ENCODE assay signal across 20 cellular contexts in the genomic region with DNA sequence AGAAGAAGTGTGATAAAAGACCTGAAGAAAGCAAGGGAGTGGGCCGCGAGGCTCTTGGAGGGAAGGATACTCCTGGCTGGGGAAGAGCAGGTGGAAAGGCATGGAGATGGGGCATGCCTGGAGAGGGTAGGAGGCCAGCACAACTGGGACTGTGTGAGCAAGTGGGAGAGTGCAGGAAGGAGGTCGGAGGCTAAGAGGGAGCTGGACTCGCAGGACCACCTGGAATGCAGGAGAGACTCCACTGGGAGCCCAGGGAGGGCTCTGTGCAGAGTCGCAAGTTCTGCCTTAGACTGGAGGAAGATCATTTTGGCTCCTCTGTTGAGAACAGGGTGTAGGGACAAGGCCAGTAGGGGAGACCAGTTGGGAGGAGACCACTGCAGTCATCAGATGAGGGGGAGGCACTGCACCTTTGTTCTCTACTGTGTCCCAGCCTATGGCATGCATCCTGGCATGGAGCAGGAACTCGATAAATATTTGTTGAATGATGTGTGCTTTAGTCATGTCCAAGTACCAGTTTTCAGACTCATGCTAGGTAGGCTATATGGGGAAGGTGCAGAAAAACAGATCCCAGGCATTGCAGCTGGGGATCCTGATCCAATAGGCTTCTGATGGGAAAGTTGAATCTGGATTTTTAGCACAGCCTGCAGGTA. TPM values are rescaled to one million over a fixed set of nuclear protein-coding genes. Genes with fewer than 3 reads are reported as not detected.
A peak's percentile ranks its signal among the peaks of the same experiment; 100 is the strongest.
DNase-seq lines count a peak whose midpoint lies in the region; ATAC-seq and TF ChIP-seq lines count a peak whose summit lies in the region.
"Had no signal": no experiment of that assay in that cellular context is flagged by ENCODE, and none has a peak within 500 bp of the region (broad histone marks: within the 10 kb centered on the region; RNA-seq: fewer than 3 reads in every experiment).

No MANE protein-coding gene starts in this region.

- BruUV-seq in mammary epithelial cell (replicated peaks; lab: Mats Ljungman, UMichigan), result no TSS peak

- H3K4me3 ChIP-seq in mammary epithelial cell (replicated peaks in 1 of 3; ENCODE audit: insufficient read depth in 1 of 3, low read depth in 2 of 3, low read length in 3 of 3), result no peak overlapping the region
- H3K4me3 ChIP-seq: cardiac muscle cell, smooth muscle cell, upper lobe of left lung had no signal

- intact Hi-C loops in mammary epithelial cell (cut with micrococcal nuclease), result no loop called here

- H3K36me3 ChIP-seq in mammary epithelial cell (ENCODE audit: insufficient read depth, low read length), result no peaks in the 10 kb centered on the region
- H3K36me3 ChIP-seq: cardiac muscle cell had no signal

- peak overlapping the region; percentile 6 for H3K4me2 ChIP-seq in mammary epithelial cell (ENCODE audit: insufficient read depth, low read depth, low read length)
- H3K4me2 ChIP-seq: smooth muscle cell had no signal

- CTCF ChIA-PET in mammary epithelial cell (lab: Charles Lee; ENCODE audit: low non-redundant PET), result no interaction called here

- no peaks in the 10 kb centered on the region for H3K9me3 ChIP-seq in mammary epithelial cell (replicated peaks; ENCODE audit: insufficient read depth, low read length)
- H3K9me3 ChIP-seq: upper lobe of left lung had no signal

- no peak overlapping the region for H3K27ac ChIP-seq in mammary epithelial cell (ENCODE audit: insufficient read depth, low read depth, low read length)
- H3K27ac ChIP-seq: cardiac muscle cell, upper lobe of left lung had no signal

- no peak for TF ChIP-seq CTCF in mammary epithelial cell (conservative IDR thresholded peaks at IDR 0.05 in 1 of 2, IDR thresholded peaks at IDR 0.05 in 1 of 2; ENCODE audit: extremely low read depth in 1 of 2, insufficient read depth in 1 of 2, low read depth in 1 of 2, low read length in 2 of 2)

- dilution Hi-C loops in mammary epithelial cell (cut with HindIII; ENCODE audit: low sequenced_read_pairs), result loop anchor here (5.0 kb wide), 1 partner anchor 59 kb away; no protein-coding TSS in a partner anchor

- 84% methylated on average over 6 of the region's 6 CpGs for WGBS in mammary epithelial cell (ENCODE audit: low coverage, missing lambda C conversion rate)

- no peaks in the 10 kb centered on the region for H3K27me3 ChIP-seq in mammary epithelial cell (ENCODE audit: insufficient read depth, low read length)
- H3K27me3 ChIP-seq: cardiac muscle cell, upper lobe of left lung had no signal

- ATAC-seq in HG02840 (IDR thresholded peaks at IDR 0.05; ENCODE audit: low FRiP score, unreplicated experiment), result no peak
- ATAC-seq: stimulated activated naive B cell treated with anti-CD40 and anti-IgM and Interleukin-4, amounts not matched to agents 10 μg/mL and 1 μg/mL and 100 μg/mL, for 72 hours had no signal

- in situ Hi-C loops in mammary epithelial cell (cut with MboI; ENCODE audit: low sequenced_read_pairs in 2 of 2), result loop anchor here in 1 of 2 donors (5.0 kb wide), 1 partner anchor 64 kb away; no protein-coding TSS in a partner anchor

- H3K9ac ChIP-seq in mammary epithelial cell (ENCODE audit: insufficient read depth, low read length), result no peak overlapping the region

- H4K20me1 ChIP-seq in mammary epithelial cell (ENCODE audit: insufficient read depth, low read length), result no peaks in the 10 kb centered on the region

- no peak overlapping the region for H2AFZ ChIP-seq in mammary epithelial cell (ENCODE audit: low read depth, low read length)

- no peaks in the 10 kb centered on the region for H3K79me2 ChIP-seq in mammary epithelial cell (ENCODE audit: insufficient read depth, low read length)

- peak; percentile 6 for DNase-seq in D341Med (ENCODE audit: low spot score)
- DNase-seq in LHCN-M2 (ENCODE audit: low read depth), result peak; percentile 37
- peak; percentile 60 for DNase-seq in mammary epithelial cell
- peak; percentile 71 for DNase-seq in mesenteric fat pad (ENCODE audit: low spot score)
- DNase-seq in SHP77 treated with DMSO at 0.1 percent for 48 hours (lab: John Stamatoyannopoulos, UW), result no peak
- DNase-seq in activated gamma-delta T cell (lab: John Stamatoyannopoulos, UW), result no peak
- no peak for DNase-seq in cerebellar cortex (ENCODE audit: low spot score)
- DNase-seq: activated CD4-positive, alpha-beta T cell treated with anti-CD3 and anti-CD28 coated beads for 1 hour; activated CD8-positive, alpha-beta memory T cell treated with anti-CD3 and anti-CD28 coated beads, Interleukin-2, amount 50 U/mL, for 48 hours; activated naive CD4-positive, alpha-beta T cell treated with anti-CD3 and anti-CD28 coated beads, Interleukin-2, amount 10 ng/mL, durations not matched to agents 7 days and 5 days; immature natural killer cell; Karpas-422; NCI-H187; NCI-H510A treated with DMSO at 0.1 percent for 48 hours; stimulated activated naive B cell treated with anti-CD40 and anti-IgM and Interleukin-4, amounts not matched to agents 10 μg/mL and 1 μg/mL and 100 μg/mL, for 72 hours; T-helper 1 cell had no signal

- peaks cover 21% of the 10 kb centered on the region for H3K4me1 ChIP-seq in mammary epithelial cell (ENCODE audit: insufficient read depth, low read length)

RNA-seq across cellular contexts. Expression of gene FAM107A, which starts 13.7 kb away (rescaled TPM):
- total RNA-seq in LHCN-M2 (2014; rRNA removed) (not detected in 2 replicates), mammary epithelial cell (under 1 TPM in 1 of 2 donors, not detected in 1; under 0.01 TPM), mesenteric fat pad (39.2 TPM)
- 0.02 TPM for polyA plus RNA-seq in LHCN-M2 (2012)
- not detected for polyA plus RNA-seq in mammary epithelial cell
- polyA minus RNA-seq in mammary epithelial cell, result not detected
- total RNA-seq: cardiac muscle cell, smooth muscle cell had no signal
- polyA plus RNA-seq: cardiac muscle cell, immature natural killer cell, smooth muscle cell had no signal

RNA-seq across cellular contexts. Expression of gene ACOX2, which starts 26.5 kb away (rescaled TPM):
- total RNA-seq in LHCN-M2 (2014; rRNA removed) (2.4 and 2.7 TPM in 2 replicates), mammary epithelial cell (1 to 10 TPM in 1 of 2 donors, not detected in 1; 1.0 TPM), mesenteric fat pad (18.8 TPM)
- polyA plus RNA-seq in LHCN-M2 (2012), result 0.50 TPM
- polyA plus RNA-seq in mammary epithelial cell, result 0.74 TPM
- polyA minus RNA-seq in mammary epithelial cell, result 8.9 TPM
- polyA plus RNA-seq: immature natural killer cell had no signal

Comparison
In these comparisons a context has a peak if more than half of its experiments do, and no peak if none do; other contexts are left out.
1. DNase-seq: peak in D341Med (single experiment), LHCN-M2 (single experiment), mammary epithelial cell (single experiment) and mesenteric fat pad (single experiment); none in SHP77 treated with DMSO at 0.1 percent for 48 hours (single experiment), activated gamma-delta T cell (single experiment) and cerebellar cortex (single experiment).
2. RNA of gene FAM107A, which starts 13.7 kb away (total RNA-seq): 39.2 TPM in mesenteric fat pad (single experiment); not detected in LHCN-M2 and under 0.01 TPM in mammary epithelial cell; every median in the first group is over 10 times any median in the second.